22 cellular contexts compared by ENCODE assay signal in genomic region chr22:33255781-33256180, GRCh38.
DNase-seq lines count a peak whose midpoint lies in the region; ATAC-seq and TF ChIP-seq lines count a peak whose summit lies in the region.
"Had no signal": no experiment of that assay in that cellular context is flagged by ENCODE, and none has a peak within 500 bp of the region (broad histone marks: within the 10 kb centered on the region; RNA-seq: fewer than 3 reads in every experiment).

No MANE protein-coding gene starts in this region.

- no peak for TF ChIP-seq CTCF in OCI-LY3 (IDR thresholded peaks at IDR 0.05; ENCODE audit: low read depth, low read length)

- H3K79me2 ChIP-seq in OCI-LY3 (ENCODE audit: low read length): no peaks in the 10 kb centered on the region

- no peak overlapping the region for H2AFZ ChIP-seq in OCI-LY3 (ENCODE audit: low read depth, low read length)
- H2AFZ ChIP-seq: PC-9 had no signal

- H4K20me1 ChIP-seq in OCI-LY3 (ENCODE audit: insufficient read depth, low read length): no peaks in the 10 kb centered on the region

- DNase-seq in Right ventricle myocardium superior: no peak
- DNase-seq in cardiac septum (ENCODE audit: low spot score): no peak
- no peak for DNase-seq in memory B cell (ENCODE audit: low spot score in 2 of 2)
- no peak for DNase-seq in stimulated activated naive B cell treated with anti-CD40 and anti-IgM and Interleukin-4, amounts not matched to agents 10 μg/mL and 1 μg/mL and 100 μg/mL, for 72 hours
- DNase-seq in stimulated activated CD4-positive, alpha-beta T cell treated with anti-CD3 and anti-CD28 coated beads, Interleukin-15, amount 100 ng/mL, for 24 hours: no peak
- no peak for DNase-seq in NCI-H748 (lab: John Stamatoyannopoulos, UW; ENCODE audit: unreplicated experiment)
- DNase-seq: 8988T, NCI-H1092, NCI-H1436, NCI-H187 treated with DMSO at 0.1 percent for 48 hours, NCI-H226, NCI-H510A treated with DMSO at 0.1 percent for 48 hours, NCI-H82, PC-9, RPMI8226, SHP77 treated with DMSO at 0.1 percent for 48 hours, SK-N-SH, T-helper 2 cell had no signal

- peak overlapping the region; percentile 81 for H3K27ac ChIP-seq in OCI-LY3 (ENCODE audit: low read length)
- H3K27ac ChIP-seq: PC-9 had no signal

- peak; percentile 34 for ATAC-seq in Right ventricle myocardium superior (ENCODE audit: poor library complexity)
- ATAC-seq in memory B cell (ENCODE audit: low read depth): peak; percentile 56
- peak; percentile 60 to 66 for ATAC-seq in stimulated activated naive B cell treated with anti-CD40 and anti-IgM and Interleukin-4, amounts not matched to agents 10 μg/mL and 1 μg/mL and 100 μg/mL, for 72 hours (replicated peaks)
- no peak for ATAC-seq in HG03045 (IDR thresholded peaks at IDR 0.05; ENCODE audit: unreplicated experiment)
- ATAC-seq: HCT116 had no signal

- H3K4me3 ChIP-seq in OCI-LY3 (ENCODE audit: low read length): peak overlapping the region; percentile 51
- H3K4me3 ChIP-seq: PC-9 had no signal

- H3K9ac ChIP-seq in OCI-LY3 (ENCODE audit: low read length): peak overlapping the region; percentile 52
- H3K9ac ChIP-seq: SK-N-SH had no signal

- H3K4me3 Mint-ChIP-seq in memory B cell: no peak overlapping the region
- H3K4me3 Mint-ChIP-seq in stimulated activated naive B cell treated with anti-CD40 and anti-IgM and Interleukin-4, amounts not matched to agents 10 μg/mL and 1 μg/mL and 100 μg/mL, for 72 hours: peak overlapping the region in 1 of 2 donors; percentile 16

- H3K36me3 ChIP-seq in OCI-LY3 (replicated peaks; ENCODE audit: low read depth, low read length): peaks cover 13% of the 10 kb centered on the region

- H3K4me1 ChIP-seq in OCI-LY3 (ENCODE audit: low read length): peaks cover 41% of the 10 kb centered on the region

- H3K4me2 ChIP-seq in OCI-LY3 (ENCODE audit: low read length): peak overlapping the region; percentile 75
- H3K4me2 ChIP-seq: PC-9, SK-N-SH had no signal

- no peak overlapping the region for H3K27ac Mint-ChIP-seq in memory B cell
- no peak overlapping the region for H3K27ac Mint-ChIP-seq in stimulated activated naive B cell treated with anti-CD40 and anti-IgM and Interleukin-4, amounts not matched to agents 10 μg/mL and 1 μg/mL and 100 μg/mL, for 72 hours
- H3K27ac Mint-ChIP-seq: IgD-negative memory B cell had no signal

- no peaks in the 10 kb centered on the region for H3K36me3 Mint-ChIP-seq in memory B cell
- H3K36me3 Mint-ChIP-seq in stimulated activated naive B cell treated with anti-CD40 and anti-IgM and Interleukin-4, amounts not matched to agents 10 μg/mL and 1 μg/mL and 100 μg/mL, for 72 hours: peaks cover 2 to 10% of the 10 kb centered on the region in 2 donors
- H3K36me3 Mint-ChIP-seq: IgD-negative memory B cell had no signal

- no peaks in the 10 kb centered on the region for H3K27me3 Mint-ChIP-seq in memory B cell
- H3K27me3 Mint-ChIP-seq in stimulated activated naive B cell treated with anti-CD40 and anti-IgM and Interleukin-4, amounts not matched to agents 10 μg/mL and 1 μg/mL and 100 μg/mL, for 72 hours: peaks cover 7 to 18% of the 10 kb centered on the region in 2 donors

- intact Hi-C loops in Right ventricle myocardium superior (cut with DNase I): no loop called here
- intact Hi-C loops in cardiac septum (cut with DNase I): no loop called here

- H3K27me3 ChIP-seq in OCI-LY3 (ENCODE audit: low read depth, low read length): no peaks in the 10 kb centered on the region

- H3K9me3 Mint-ChIP-seq in memory B cell: no peaks in the 10 kb centered on the region
- H3K9me3 Mint-ChIP-seq in stimulated activated naive B cell treated with anti-CD40 and anti-IgM and Interleukin-4, amounts not matched to agents 10 μg/mL and 1 μg/mL and 100 μg/mL, for 72 hours: peaks cover 0 to 5% of the 10 kb centered on the region in 2 donors

- peaks cover 2% of the 10 kb centered on the region; the same call in 1 of the 2 replicates for H3K9me3 ChIP-seq in OCI-LY3 (ENCODE audit: insufficient read depth, low read length)
- H3K9me3 ChIP-seq: SK-N-SH had no signal

- H3K4me1 Mint-ChIP-seq in memory B cell: peaks cover 18% of the 10 kb centered on the region
- H3K4me1 Mint-ChIP-seq in stimulated activated naive B cell treated with anti-CD40 and anti-IgM and Interleukin-4, amounts not matched to agents 10 μg/mL and 1 μg/mL and 100 μg/mL, for 72 hours: peaks cover 37 to 68% of the 10 kb centered on the region in 2 donors
